17 cellular contexts compared by ENCODE assay signal in genomic region chr9:83012160-83012559, GRCh38. TPM values are rescaled to one million over a fixed set of nuclear protein-coding genes. Genes with fewer than 3 reads are reported as not detected.
DNase-seq lines count a peak whose midpoint lies in the region; ATAC-seq and TF ChIP-seq lines count a peak whose summit lies in the region.
"Had no signal": no experiment of that assay in that cellular context is flagged by ENCODE, and none has a peak within 500 bp of the region (broad histone marks: within the 10 kb centered on the region; RNA-seq: fewer than 3 reads in every experiment).

No MANE protein-coding gene starts in this region.

- peaks cover 17% of the 10 kb centered on the region for H3K27me3 Mint-ChIP-seq in activated CD8-positive, alpha-beta T cell treated with anti-CD3 and anti-CD28 coated beads, Interleukin-2, amount 10 ng/mL, durations not matched to agents 7 days and 5 days (ENCODE audit: low read depth)
- peaks cover 10% of the 10 kb centered on the region for H3K27me3 Mint-ChIP-seq in activated CD8-positive, alpha-beta T cell treated with anti-CD3 and anti-CD28 coated beads for 36 hours

- no peaks in the 10 kb centered on the region for H3K27me3 ChIP-seq in thyroid gland

- no peak overlapping the region for H3K4me3 ChIP-seq in astrocyte of the spinal cord (ENCODE audit: low read depth, low read length)
- H3K4me3 ChIP-seq in thyroid gland (replicated peaks in 1 of 3), result no peak overlapping the region
- H3K4me3 ChIP-seq: HAP-1 had no signal

- ATAC-seq in activated CD8-positive, alpha-beta T cell treated with anti-CD3 and anti-CD28 coated beads, Interleukin-2, amount 10 ng/mL, durations not matched to agents 7 days and 5 days, result peak; percentile 44
- no peak for ATAC-seq in activated CD8-positive, alpha-beta T cell treated with anti-CD3 and anti-CD28 coated beads for 36 hours
- ATAC-seq: PC-3 had no signal

- H3K9me3 ChIP-seq in thyroid gland, result no peaks in the 10 kb centered on the region
- H3K9me3 ChIP-seq: Caco-2, HAP-1 had no signal

- CTCF ChIA-PET in activated CD8-positive, alpha-beta T cell treated with anti-CD3 and anti-CD28 coated beads, Interleukin-2, amount 10 ng/mL, durations not matched to agents 7 days and 5 days (lab: Charles Lee), result no interaction called here
- CTCF ChIA-PET in activated CD8-positive, alpha-beta T cell treated with anti-CD3 and anti-CD28 coated beads for 36 hours (lab: Charles Lee), result no interaction called here
- CTCF ChIA-PET in GM10248 (lab: Yijun Ruan, JAX), result interaction anchor here (1.4 kb wide), 1 partner anchor 9 kb away, joined by 3 read pairs; no protein-coding TSS in a partner anchor

- WGBS in thyroid gland, 2 donors, result 34 to 40% methylated on average over 3 of the region's 3 CpGs

- peak overlapping the region; percentile 35 for H3K27ac Mint-ChIP-seq in activated CD8-positive, alpha-beta T cell treated with anti-CD3 and anti-CD28 coated beads, Interleukin-2, amount 10 ng/mL, durations not matched to agents 7 days and 5 days
- H3K27ac Mint-ChIP-seq in activated CD8-positive, alpha-beta T cell treated with anti-CD3 and anti-CD28 coated beads for 36 hours, result no peak overlapping the region
- H3K27ac Mint-ChIP-seq: IgD-negative memory B cell had no signal

- in situ Hi-C loops in astrocyte of the spinal cord (cut with HindIII; ENCODE audit: low sequenced_read_pairs), result no loop called here

- no peak for DNase-seq in activated CD8-positive, alpha-beta T cell treated with anti-CD3 and anti-CD28 coated beads, Interleukin-2, amount 10 ng/mL, durations not matched to agents 7 days and 5 days
- no peak for DNase-seq in activated CD8-positive, alpha-beta T cell treated with anti-CD3 and anti-CD28 coated beads for 36 hours
- DNase-seq in Kasumi-1 (lab: John Stamatoyannopoulos, UW) (peak; percentile 17 to 37), astrocyte of the spinal cord (ENCODE audit: low read depth, low spot score) (peak; percentile 20), thyroid gland (no peak), NCI-H2196 (lab: John Stamatoyannopoulos, UW; ENCODE audit: unreplicated experiment) (no peak), RPMI8226 (no peak), GM10248 (ENCODE audit: extremely low spot score) (no peak)
- DNase-seq: Caco-2, NCI-H1048, NCI-H1436 treated with DMSO at 0.1 percent for 48 hours, NCI-H2029 treated with DMSO at 0.1 percent for 48 hours, NCI-H2171 treated with DMSO at 0.1 percent for 48 hours, NCI-H748 treated with DMSO at 0.1 percent for 48 hours, PC-3 had no signal

- POLR2A ChIA-PET in activated CD8-positive, alpha-beta T cell treated with anti-CD3 and anti-CD28 coated beads, Interleukin-2, amount 10 ng/mL, durations not matched to agents 7 days and 5 days (lab: Charles Lee), result no interaction called here
- POLR2A ChIA-PET in activated CD8-positive, alpha-beta T cell treated with anti-CD3 and anti-CD28 coated beads for 36 hours (lab: Charles Lee), result no interaction called here
- POLR2A ChIA-PET in GM10248 (lab: Yijun Ruan, JAX), result no interaction called here

- no peaks in the 10 kb centered on the region for H3K9me3 Mint-ChIP-seq in activated CD8-positive, alpha-beta T cell treated with anti-CD3 and anti-CD28 coated beads, Interleukin-2, amount 10 ng/mL, durations not matched to agents 7 days and 5 days (ENCODE audit: insufficient read depth)
- no peaks in the 10 kb centered on the region for H3K9me3 Mint-ChIP-seq in activated CD8-positive, alpha-beta T cell treated with anti-CD3 and anti-CD28 coated beads for 36 hours

- intact Hi-C loops in activated CD8-positive, alpha-beta T cell treated with anti-CD3 and anti-CD28 coated beads for 36 hours (cut with micrococcal nuclease), result no loop called here
- intact Hi-C loops in thyroid gland (cut with DNase I), result no loop called here

- peaks cover 51% of the 10 kb centered on the region for H3K4me1 Mint-ChIP-seq in activated CD8-positive, alpha-beta T cell treated with anti-CD3 and anti-CD28 coated beads, Interleukin-2, amount 10 ng/mL, durations not matched to agents 7 days and 5 days (ENCODE audit: low read depth)
- peaks cover 6% of the 10 kb centered on the region for H3K4me1 Mint-ChIP-seq in activated CD8-positive, alpha-beta T cell treated with anti-CD3 and anti-CD28 coated beads for 36 hours (ENCODE audit: low read depth)

- peaks cover 14 to 15% of the 10 kb centered on the region in 2 donors for H3K4me1 ChIP-seq in thyroid gland
- H3K4me1 ChIP-seq: Caco-2, HAP-1 had no signal

- H3K36me3 ChIP-seq in thyroid gland, result no peaks in the 10 kb centered on the region
- H3K36me3 ChIP-seq: HAP-1 had no signal

- H3K36me3 Mint-ChIP-seq in activated CD8-positive, alpha-beta T cell treated with anti-CD3 and anti-CD28 coated beads, Interleukin-2, amount 10 ng/mL, durations not matched to agents 7 days and 5 days (ENCODE audit: low read depth), result peaks cover 8% of the 10 kb centered on the region
- H3K36me3 Mint-ChIP-seq in activated CD8-positive, alpha-beta T cell treated with anti-CD3 and anti-CD28 coated beads for 36 hours (ENCODE audit: low read depth), result no peaks in the 10 kb centered on the region
- H3K36me3 Mint-ChIP-seq: IgD-negative memory B cell had no signal

- no peak for TF ChIP-seq CTCF in activated CD8-positive, alpha-beta T cell treated with anti-CD3 and anti-CD28 coated beads for 36 hours (IDR thresholded peaks at IDR 0.05)
- TF ChIP-seq CTCF in astrocyte of the spinal cord (IDR thresholded peaks at IDR 0.05; ENCODE audit: low read depth, low read length), result no peak
- TF ChIP-seq CTCF in thyroid gland (IDR thresholded peaks at IDR 0.05), result no peak
- no peak for TF ChIP-seq CTCF in GM10248 (IDR thresholded peaks at IDR 0.05; ENCODE audit: control extremely low read depth, extremely low read depth, low read depth, missing control alignments)

- H3K27ac ChIP-seq in thyroid gland, result peak overlapping the region; percentile 4 to 80 (median 72)

- H3K4me3 Mint-ChIP-seq in activated CD8-positive, alpha-beta T cell treated with anti-CD3 and anti-CD28 coated beads, Interleukin-2, amount 10 ng/mL, durations not matched to agents 7 days and 5 days, result peak overlapping the region; percentile 19
- no peak overlapping the region for H3K4me3 Mint-ChIP-seq in activated CD8-positive, alpha-beta T cell treated with anti-CD3 and anti-CD28 coated beads for 36 hours
- H3K4me3 Mint-ChIP-seq: IgD-negative memory B cell had no signal

- no peak for TF ChIP-seq POLR2A in thyroid gland (IDR thresholded peaks at IDR 0.05)

RNA-seq across cellular contexts. Expression of gene RASEF, which starts 50.8 kb away (rescaled TPM):
- not detected for total RNA-seq in activated CD8-positive, alpha-beta T cell treated with anti-CD3 and anti-CD28 coated beads, Interleukin-2, amount 10 ng/mL, durations not matched to agents 7 days and 5 days
- not detected for total RNA-seq in activated CD8-positive, alpha-beta T cell treated with anti-CD3 and anti-CD28 coated beads for 36 hours
- 10 to 100 TPM; 43.9 to 65.5 (median 63.1) TPM for total RNA-seq in thyroid gland

Comparison
In these comparisons a context has a peak if more than half of its experiments do, and no peak if none do; other contexts are left out.
1. DNase-seq: peak in Kasumi-1 (2 of 2) and astrocyte of the spinal cord (single experiment); none in activated CD8-positive, alpha-beta T cell treated with anti-CD3 and anti-CD28 coated beads, Interleukin-2, amount 10 ng/mL, durations not matched to agents 7 days and 5 days (single experiment), activated CD8-positive, alpha-beta T cell treated with anti-CD3 and anti-CD28 coated beads for 36 hours (single experiment), thyroid gland (0 of 2), NCI-H2196 (single experiment), RPMI8226 (single experiment) and GM10248 (single experiment).
2. RNA of gene RASEF, which starts 50.8 kb away (total RNA-seq): 43.9 to 65.5 TPM in thyroid gland; not detected in activated CD8-positive, alpha-beta T cell treated with anti-CD3 and anti-CD28 coated beads, Interleukin-2, amount 10 ng/mL, durations not matched to agents 7 days and 5 days and not detected in activated CD8-positive, alpha-beta T cell treated with anti-CD3 and anti-CD28 coated beads for 36 hours; every median in the first group is over 10 times any median in the second.